11 cellular contexts compared by ENCODE assay signal in genomic region chr9:132350861-132351315, GRCh38. TPM values are rescaled to one million over a fixed set of nuclear protein-coding genes. Genes with fewer than 3 reads are reported as not detected.
A peak's percentile ranks its signal among the peaks of the same experiment; 100 is the strongest.
DNase-seq lines count a peak whose midpoint lies in the region; ATAC-seq and TF ChIP-seq lines count a peak whose summit lies in the region.
"Had no signal": no experiment of that assay in that cellular context is flagged by ENCODE, and none has a peak within 500 bp of the region (broad histone marks: within the 10 kb centered on the region; RNA-seq: fewer than 3 reads in every experiment).

No MANE protein-coding gene starts in this region.

- H3K27me3 ChIP-seq in OCI-LY3 (ENCODE audit: low read depth, low read length) (no peaks in the 10 kb centered on the region), HAP-1 (ENCODE audit: low read depth) (no peaks in the 10 kb centered on the region)

- peaks cover 55% of the 10 kb centered on the region for H3K36me3 ChIP-seq in OCI-LY3 (replicated peaks; ENCODE audit: low read depth, low read length)
- peaks cover 60% of the 10 kb centered on the region for H3K36me3 ChIP-seq in HAP-1 (replicated peaks)

- H3K4me3 ChIP-seq in OCI-LY3 (ENCODE audit: low read length) (peak overlapping the region; percentile 61), HAP-1 (no peak overlapping the region)
- H3K4me3 ChIP-seq: GM23338 had no signal

- peak overlapping the region; percentile 89 for H3K27ac ChIP-seq in OCI-LY3 (ENCODE audit: low read length)
- H3K27ac ChIP-seq: 22Rv1 had no signal

- TF ChIP-seq CTCF in OCI-LY3 (IDR thresholded peaks at IDR 0.05; ENCODE audit: low read depth, low read length) (no peak), endothelial cell (IDR thresholded peaks at IDR 0.05; ENCODE audit: unreplicated experiment) (no peak)

- H3K79me2 ChIP-seq in OCI-LY3 (ENCODE audit: low read length), result peaks cover 58% of the 10 kb centered on the region

- peak overlapping the region; percentile 95 for H3K4me3 Mint-ChIP-seq in endothelial cell (ENCODE audit: unreplicated experiment)
- H3K4me3 Mint-ChIP-seq: GM23338 had no signal

- H3K4me2 ChIP-seq in OCI-LY3 (ENCODE audit: low read length), result peak overlapping the region; percentile 74
- H3K4me2 ChIP-seq: GM23338 had no signal

- DNase-seq in SIG-M5 treated with dmso at 0.1 percent for 504 hours (lab: John Stamatoyannopoulos, UW; ENCODE audit: unreplicated experiment), result peak; percentile 64
- DNase-seq in SIG-M5 (lab: John Stamatoyannopoulos, UW), result no peak
- DNase-seq in endothelial cell (ENCODE audit: low spot score), result no peak
- peak; percentile 37 for DNase-seq in stimulated activated CD8-positive, alpha-beta memory T cell treated with anti-CD3 and anti-CD28 coated beads, Interleukin-4, amount 100 ng/mL, for 48 hours
- no peak for DNase-seq in HAP-1 (ENCODE audit: low spot score in 2 of 2)
- DNase-seq: NCI-H2029 treated with DMSO at 0.1 percent for 48 hours had no signal

- peaks cover 44% of the 10 kb centered on the region for H3K4me1 Mint-ChIP-seq in endothelial cell (ENCODE audit: unreplicated experiment)

- peaks cover 25% of the 10 kb centered on the region; the same call in 1 of the 2 replicates for H4K20me1 ChIP-seq in OCI-LY3 (ENCODE audit: insufficient read depth, low read length)

- peaks cover 53% of the 10 kb centered on the region for H3K36me3 Mint-ChIP-seq in endothelial cell (ENCODE audit: low read depth, unreplicated experiment)

- ATAC-seq in HG02870 (IDR thresholded peaks at IDR 0.05; ENCODE audit: unreplicated experiment), result no peak
- ATAC-seq in HG03520 (IDR thresholded peaks at IDR 0.05; ENCODE audit: unreplicated experiment), result no peak
- ATAC-seq: GM23338 had no signal

- H3K27me3 Mint-ChIP-seq in endothelial cell (ENCODE audit: unreplicated experiment), result peaks cover 3% of the 10 kb centered on the region

- in situ Hi-C loops in HAP-1 (cut with MboI; ENCODE audit: low sequenced_read_pairs), result no loop called here

- no peaks in the 10 kb centered on the region for H3K9me3 Mint-ChIP-seq in endothelial cell (ENCODE audit: unreplicated experiment)
- H3K9me3 Mint-ChIP-seq: GM23338 had no signal

- peak overlapping the region; percentile 33; the same call in 1 of the 2 replicates for H3K9ac ChIP-seq in OCI-LY3 (ENCODE audit: low read length)

- peaks cover 34% of the 10 kb centered on the region for H3K4me1 ChIP-seq in OCI-LY3 (ENCODE audit: low read length)
- peaks cover 6% of the 10 kb centered on the region for H3K4me1 ChIP-seq in HAP-1

- H3K9me3 ChIP-seq in OCI-LY3 (ENCODE audit: insufficient read depth, low read length) (no peaks in the 10 kb centered on the region), HAP-1 (no peaks in the 10 kb centered on the region)

- no peak overlapping the region for H2AFZ ChIP-seq in OCI-LY3 (ENCODE audit: low read depth, low read length)
- H2AFZ ChIP-seq: GM23338 had no signal

- H3K27ac Mint-ChIP-seq in endothelial cell (ENCODE audit: unreplicated experiment), result no peak overlapping the region
- H3K27ac Mint-ChIP-seq: GM23338 had no signal

RNA-seq across cellular contexts. Expression of gene SETX, which starts 3.9 kb away (rescaled TPM):
- 169 TPM for total RNA-seq in endothelial cell (ENCODE audit: unreplicated experiment)

RNA-seq across cellular contexts. Expression of gene TTF1, which starts 55.8 kb away (rescaled TPM):
- total RNA-seq in endothelial cell (ENCODE audit: unreplicated experiment), result 22.3 TPM

RNA-seq across cellular contexts. Expression of gene CFAP77, which starts 59.1 kb away (rescaled TPM):
- 3.7 TPM for total RNA-seq in endothelial cell (ENCODE audit: unreplicated experiment)

Comparison
In these comparisons a context has a peak if more than half of its experiments do, and no peak if none do; other contexts are left out.
1. DNase-seq: peak in SIG-M5 treated with dmso at 0.1 percent for 504 hours (single experiment) and stimulated activated CD8-positive, alpha-beta memory T cell treated with anti-CD3 and anti-CD28 coated beads, Interleukin-4, amount 100 ng/mL, for 48 hours (single experiment); none in SIG-M5 (single experiment), endothelial cell (single experiment) and HAP-1 (0 of 2).